In genomic region chr20:38962044-38962897, GRCh38 we compare ENCODE assay signal across 1 cellular context.
TF ChIP-seq lines count a peak whose summit lies in the region.

Gene DHX35, plus strand, starts transcription at chr20:38962344. Its CDS starts 24 bp downstream, at chr20:38962368.

TF ChIP-seq in HepG2, 621 proteins besides CTCF, POLR2A, EP300 and RAD21 (continued from another document and continues in another):
- TF ChIP-seq RFXANK (CRISPR knock-in tag; IDR thresholded peaks at IDR 0.05) (peak; percentile 67), SNAPC5 (CRISPR knock-in tag; IDR thresholded peaks at IDR 0.05; ENCODE audit: borderline replicate concordance) (no peak; the same call in 1 of the 2 replicates), FLYWCH1 (CRISPR knock-in tag; IDR thresholded peaks at IDR 0.05) (no peak), HNRNPH1 (optimal IDR thresholded peaks at IDR 0.05; ENCODE audit: low read depth, low read length) (no peak), ZNF333 (CRISPR knock-in tag; IDR thresholded peaks at IDR 0.05; ENCODE audit: borderline replicate concordance) (peak; percentile 95), RFX1 (IDR thresholded peaks at IDR 0.05) (no peak), NFYB (CRISPR knock-in tag; IDR thresholded peaks at IDR 0.05) (peak; percentile 86), ZNF883 (CRISPR knock-in tag; IDR thresholded peaks at IDR 0.05; ENCODE audit: not compliant biosample characterization) (peak; percentile 100), HOXA5 (CRISPR knock-in tag; IDR thresholded peaks at IDR 0.05) (no peak; the same call in 1 of the 2 replicates), STAG1 (CRISPR knock-in tag; IDR thresholded peaks at IDR 0.05) (peak; percentile 64), MAFK (conservative IDR thresholded peaks at IDR 0.05 in 1 of 2, IDR thresholded peaks at IDR 0.05 in 1 of 2; ENCODE audit: low read length in 2 of 2) (no peak), ZNF607 (CRISPR knock-in tag; IDR thresholded peaks at IDR 0.05; ENCODE audit: borderline replicate concordance) (peak; percentile 96), ZNF343 (CRISPR knock-in tag; IDR thresholded peaks at IDR 0.05) (peak; percentile 97; the same call in 1 of the 2 replicates), CBX2 (IDR thresholded peaks at IDR 0.05; ENCODE audit: low read depth, low read length) (no peak), CBX2 (CRISPR knock-in tag; IDR thresholded peaks at IDR 0.05; ENCODE audit: low read depth) (no peak), SIN3A (IDR thresholded peaks at IDR 0.05; ENCODE audit: borderline replicate concordance, low read depth, low read length) (peak; percentile 96), ZNF629 (CRISPR knock-in tag; conservative IDR thresholded peaks at IDR 0.05) (peak; percentile 94), SMAD1 (CRISPR knock-in tag; IDR thresholded peaks at IDR 0.05; ENCODE audit: borderline replicate concordance, low read depth) (peak; percentile 95), CBFB (CRISPR knock-in tag; IDR thresholded peaks at IDR 0.05) (peak; percentile 92), KLF16 (CRISPR knock-in tag; IDR thresholded peaks at IDR 0.05) (peak; percentile 88 to 98; a peak in 3 of 4 replicates), NCOA1 (CRISPR knock-in tag; IDR thresholded peaks at IDR 0.05) (no peak; the same call in 1 of the 2 replicates), ZNF317 (CRISPR knock-in tag; IDR thresholded peaks at IDR 0.05) (0 out of 2 replicates have a peak, but pooled peaks have one; percentile 48), ZBTB10 (CRISPR knock-in tag; IDR thresholded peaks at IDR 0.05; ENCODE audit: borderline replicate concordance) (peak; percentile 92; the same call in 1 of the 2 replicates), PAF1 (CRISPR knock-in tag; IDR thresholded peaks at IDR 0.05) (no peak; the same call in 1 of the 2 replicates), ATM (IDR thresholded peaks at IDR 0.05; ENCODE audit: borderline replicate concordance) (no peak), HDAC6 (IDR thresholded peaks at IDR 0.05; ENCODE audit: low read depth, low read length) (no peak), ZNF768 (CRISPR knock-in tag; IDR thresholded peaks at IDR 0.05) (peak; percentile 71), ZNF781 (CRISPR knock-in tag; IDR thresholded peaks at IDR 0.05; ENCODE audit: borderline replicate concordance, not compliant biosample characterization) (peak; percentile 45), ZNF547 (CRISPR knock-in tag; IDR thresholded peaks at IDR 0.05) (peak; percentile 97), ZMYM2 (CRISPR knock-in tag; IDR thresholded peaks at IDR 0.05) (0 out of 2 replicates have a peak, but pooled peaks have one; percentile 49), ZNF720 (CRISPR knock-in tag; IDR thresholded peaks at IDR 0.05) (0 out of 2 replicates have a peak, but pooled peaks have one; percentile 27), ADNP (CRISPR knock-in tag; IDR thresholded peaks at IDR 0.05) (0 out of 2 replicates have a peak, but pooled peaks have one; percentile 44), KAT2B (IDR thresholded peaks at IDR 0.05; ENCODE audit: borderline replicate concordance, low read depth, low read length) (no peak), SETDB1 (CRISPR knock-in tag; IDR thresholded peaks at IDR 0.05; ENCODE audit: borderline replicate concordance) (peak; percentile 37; the same call in 1 of the 2 replicates), ZNF552 (CRISPR knock-in tag; IDR thresholded peaks at IDR 0.05; ENCODE audit: borderline replicate concordance) (peak; percentile 97), CEBPB (IDR thresholded peaks at IDR 0.05; ENCODE audit: borderline replicate concordance, low read depth, low read length) (no peak), ATF7-NPFF (CRISPR knock-in tag; IDR thresholded peaks at IDR 0.05; ENCODE audit: low read depth) (peak; percentile 76), TMF1 (CRISPR knock-in tag; IDR thresholded peaks at IDR 0.05; ENCODE audit: low read depth) (0 out of 2 replicates have a peak, but pooled peaks have one; percentile 49), E2F1 (CRISPR knock-in tag; IDR thresholded peaks at IDR 0.05) (peak; percentile 96), MTF1 (CRISPR knock-in tag; IDR thresholded peaks at IDR 0.05) (0 out of 2 replicates have a peak, but pooled peaks have one; percentile 77), JDP2 (CRISPR knock-in tag; IDR thresholded peaks at IDR 0.05; ENCODE audit: borderline replicate concordance) (no peak), ARHGAP35 (CRISPR knock-in tag; IDR thresholded peaks at IDR 0.05; ENCODE audit: borderline replicate concordance) (peak; percentile 77; the same call in 1 of the 2 replicates), SMARCC2 (IDR thresholded peaks at IDR 0.05) (no peak), ZNF543 (CRISPR knock-in tag; IDR thresholded peaks at IDR 0.05) (peak; percentile 95; the same call in 1 of the 2 replicates), ZNF530 (CRISPR knock-in tag; IDR thresholded peaks at IDR 0.05; ENCODE audit: low read depth) (no peak), HMG20A (CRISPR knock-in tag; IDR thresholded peaks at IDR 0.05; ENCODE audit: borderline replicate concordance) (peak; percentile 20; the same call in 1 of the 2 replicates), CHD2 (IDR thresholded peaks at IDR 0.05; ENCODE audit: low read depth, low read length) (peak; percentile 21; the same call in 1 of the 2 replicates), HHEX (CRISPR knock-in tag; IDR thresholded peaks at IDR 0.05) (no peak)
- TF ChIP-seq, protein P1, sequence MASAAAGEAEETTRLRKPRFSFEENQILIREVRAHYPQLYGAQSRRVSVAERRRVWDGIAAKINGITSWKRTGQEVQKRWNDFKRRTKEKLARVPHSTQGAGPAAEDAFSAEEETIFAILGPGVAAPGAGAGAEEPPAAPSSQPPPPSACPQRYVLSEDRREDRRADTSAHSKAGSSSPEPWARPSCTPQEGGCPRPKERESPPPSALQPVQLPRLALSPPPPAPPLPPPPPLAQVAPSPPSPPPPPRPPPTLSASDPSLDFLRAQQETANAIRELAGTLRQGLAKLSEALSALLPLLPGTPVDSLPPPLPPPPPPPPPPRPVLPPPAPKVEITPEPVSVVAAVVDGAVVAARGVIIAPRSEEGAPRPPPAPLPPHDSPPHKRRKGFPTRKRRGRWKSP (CRISPR knock-in tag; IDR thresholded peaks at IDR 0.05) = peak; percentile 98
- TF ChIP-seq, protein P2, sequence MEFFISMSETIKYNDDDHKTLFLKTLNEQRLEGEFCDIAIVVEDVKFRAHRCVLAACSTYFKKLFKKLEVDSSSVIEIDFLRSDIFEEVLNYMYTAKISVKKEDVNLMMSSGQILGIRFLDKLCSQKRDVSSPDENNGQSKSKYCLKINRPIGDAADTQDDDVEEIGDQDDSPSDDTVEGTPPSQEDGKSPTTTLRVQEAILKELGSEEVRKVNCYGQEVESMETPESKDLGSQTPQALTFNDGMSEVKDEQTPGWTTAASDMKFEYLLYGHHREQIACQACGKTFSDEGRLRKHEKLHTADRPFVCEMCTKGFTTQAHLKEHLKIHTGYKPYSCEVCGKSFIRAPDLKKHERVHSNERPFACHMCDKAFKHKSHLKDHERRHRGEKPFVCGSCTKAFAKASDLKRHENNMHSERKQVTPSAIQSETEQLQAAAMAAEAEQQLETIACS (CRISPR knock-in tag; IDR thresholded peaks at IDR 0.05) = 0 out of 2 replicates have a peak, but pooled peaks have one; percentile 31
- TF ChIP-seq, protein P3, sequence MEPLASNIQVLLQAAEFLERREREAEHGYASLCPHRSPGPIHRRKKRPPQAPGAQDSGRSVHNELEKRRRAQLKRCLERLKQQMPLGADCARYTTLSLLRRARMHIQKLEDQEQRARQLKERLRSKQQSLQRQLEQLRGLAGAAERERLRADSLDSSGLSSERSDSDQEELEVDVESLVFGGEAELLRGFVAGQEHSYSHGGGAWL (CRISPR knock-in tag; IDR thresholded peaks at IDR 0.05) = peak; percentile 87
- TF ChIP-seq, protein P4, sequence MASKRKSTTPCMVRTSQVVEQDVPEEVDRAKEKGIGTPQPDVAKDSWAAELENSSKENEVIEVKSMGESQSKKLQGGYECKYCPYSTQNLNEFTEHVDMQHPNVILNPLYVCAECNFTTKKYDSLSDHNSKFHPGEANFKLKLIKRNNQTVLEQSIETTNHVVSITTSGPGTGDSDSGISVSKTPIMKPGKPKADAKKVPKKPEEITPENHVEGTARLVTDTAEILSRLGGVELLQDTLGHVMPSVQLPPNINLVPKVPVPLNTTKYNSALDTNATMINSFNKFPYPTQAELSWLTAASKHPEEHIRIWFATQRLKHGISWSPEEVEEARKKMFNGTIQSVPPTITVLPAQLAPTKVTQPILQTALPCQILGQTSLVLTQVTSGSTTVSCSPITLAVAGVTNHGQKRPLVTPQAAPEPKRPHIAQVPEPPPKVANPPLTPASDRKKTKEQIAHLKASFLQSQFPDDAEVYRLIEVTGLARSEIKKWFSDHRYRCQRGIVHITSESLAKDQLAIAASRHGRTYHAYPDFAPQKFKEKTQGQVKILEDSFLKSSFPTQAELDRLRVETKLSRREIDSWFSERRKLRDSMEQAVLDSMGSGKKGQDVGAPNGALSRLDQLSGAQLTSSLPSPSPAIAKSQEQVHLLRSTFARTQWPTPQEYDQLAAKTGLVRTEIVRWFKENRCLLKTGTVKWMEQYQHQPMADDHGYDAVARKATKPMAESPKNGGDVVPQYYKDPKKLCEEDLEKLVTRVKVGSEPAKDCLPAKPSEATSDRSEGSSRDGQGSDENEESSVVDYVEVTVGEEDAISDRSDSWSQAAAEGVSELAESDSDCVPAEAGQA (IDR thresholded peaks at IDR 0.05; ENCODE audit: low read depth) = peak; percentile 89
- TF ChIP-seq, protein P4 (CRISPR knock-in tag; IDR thresholded peaks at IDR 0.05; ENCODE audit: borderline replicate concordance) = 0 out of 2 replicates have a peak, but pooled peaks have one; percentile 58
- TF ChIP-seq, protein P5, sequence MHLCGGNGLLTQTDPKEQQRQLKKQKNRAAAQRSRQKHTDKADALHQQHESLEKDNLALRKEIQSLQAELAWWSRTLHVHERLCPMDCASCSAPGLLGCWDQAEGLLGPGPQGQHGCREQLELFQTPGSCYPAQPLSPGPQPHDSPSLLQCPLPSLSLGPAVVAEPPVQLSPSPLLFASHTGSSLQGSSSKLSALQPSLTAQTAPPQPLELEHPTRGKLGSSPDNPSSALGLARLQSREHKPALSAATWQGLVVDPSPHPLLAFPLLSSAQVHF (CRISPR knock-in tag; IDR thresholded peaks at IDR 0.05) = no peak
- TF ChIP-seq, protein P6, sequence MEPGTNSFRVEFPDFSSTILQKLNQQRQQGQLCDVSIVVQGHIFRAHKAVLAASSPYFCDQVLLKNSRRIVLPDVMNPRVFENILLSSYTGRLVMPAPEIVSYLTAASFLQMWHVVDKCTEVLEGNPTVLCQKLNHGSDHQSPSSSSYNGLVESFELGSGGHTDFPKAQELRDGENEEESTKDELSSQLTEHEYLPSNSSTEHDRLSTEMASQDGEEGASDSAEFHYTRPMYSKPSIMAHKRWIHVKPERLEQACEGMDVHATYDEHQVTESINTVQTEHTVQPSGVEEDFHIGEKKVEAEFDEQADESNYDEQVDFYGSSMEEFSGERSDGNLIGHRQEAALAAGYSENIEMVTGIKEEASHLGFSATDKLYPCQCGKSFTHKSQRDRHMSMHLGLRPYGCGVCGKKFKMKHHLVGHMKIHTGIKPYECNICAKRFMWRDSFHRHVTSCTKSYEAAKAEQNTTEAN (CRISPR knock-in tag; conservative IDR thresholded peaks at IDR 0.05) = peak; percentile 64; the same call in 1 of the 2 replicates
- TF ChIP-seq, protein P7, sequence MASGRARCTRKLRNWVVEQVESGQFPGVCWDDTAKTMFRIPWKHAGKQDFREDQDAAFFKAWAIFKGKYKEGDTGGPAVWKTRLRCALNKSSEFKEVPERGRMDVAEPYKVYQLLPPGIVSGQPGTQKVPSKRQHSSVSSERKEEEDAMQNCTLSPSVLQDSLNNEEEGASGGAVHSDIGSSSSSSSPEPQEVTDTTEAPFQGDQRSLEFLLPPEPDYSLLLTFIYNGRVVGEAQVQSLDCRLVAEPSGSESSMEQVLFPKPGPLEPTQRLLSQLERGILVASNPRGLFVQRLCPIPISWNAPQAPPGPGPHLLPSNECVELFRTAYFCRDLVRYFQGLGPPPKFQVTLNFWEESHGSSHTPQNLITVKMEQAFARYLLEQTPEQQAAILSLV (CRISPR knock-in tag; IDR thresholded peaks at IDR 0.05; ENCODE audit: borderline replicate concordance) = peak; percentile 97
